ENCODE assay signal across 15 cellular contexts in the genomic region with DNA sequence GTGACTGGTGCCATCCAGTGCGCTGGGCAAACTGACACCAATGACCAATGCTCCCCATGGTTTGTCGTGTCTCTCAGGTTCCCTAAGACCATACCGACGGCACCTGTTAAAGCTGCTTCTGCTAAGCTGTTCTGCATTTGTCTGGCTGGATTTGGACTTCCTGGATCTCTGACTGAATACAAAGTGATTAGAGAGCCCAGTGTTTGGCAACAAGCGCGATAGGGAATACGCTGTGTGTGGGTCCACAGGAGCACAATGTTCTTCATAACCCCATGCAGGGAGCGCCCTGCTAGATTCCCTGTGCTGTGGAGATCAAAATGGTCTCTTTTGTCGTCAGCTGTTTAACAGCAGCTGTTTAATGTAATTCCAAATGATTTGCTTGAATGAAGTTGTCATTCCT. TPM values are rescaled to one million over a fixed set of nuclear protein-coding genes. Genes with fewer than 3 reads are reported as not detected.
DNase-seq lines count a peak whose midpoint lies in the region; ATAC-seq lines count a peak whose summit lies in the region.
"Had no signal": no experiment of that assay in that cellular context is flagged by ENCODE, and none has a peak within 500 bp of the region (broad histone marks: within the 10 kb centered on the region; RNA-seq: fewer than 3 reads in every experiment).

No MANE protein-coding gene starts in this region.

- peak overlapping the region in 2 of 3 donors; percentile 13 to 46 for H3K9ac ChIP-seq in skeletal muscle tissue (ENCODE audit: low read depth in 1 of 3, low read length in 3 of 3)
- H3K9ac ChIP-seq: SK-N-SH had no signal

- no peak overlapping the region for H3K27ac ChIP-seq in skeletal muscle tissue (ENCODE audit: low read depth, low read length)
- H3K27ac ChIP-seq: C4-2B, HL-60 had no signal

- DNase-seq in Right ventricle myocardium superior (no peak), left cardiac atrium (no peak), NCI-H69 (lab: John Stamatoyannopoulos, UW) (peak; percentile 65), myocyte (ENCODE audit: low read depth) (peak; percentile 12), H7 (no peak)
- DNase-seq: NCI-H526 treated with DMSO at 0.1 percent for 48 hours, SK-N-SH, T-cell had no signal

- ATAC-seq in Right ventricle myocardium superior (ENCODE audit: poor library complexity): peak; percentile 70
- no peak for ATAC-seq in left cardiac atrium
- ATAC-seq in GM19351 (IDR thresholded peaks at IDR 0.05; ENCODE audit: unreplicated experiment): no peak
- no peak for ATAC-seq in GM19452 (IDR thresholded peaks at IDR 0.05; ENCODE audit: unreplicated experiment)
- ATAC-seq: Panc1, T-cell had no signal

- intact Hi-C loops in Right ventricle myocardium superior (cut with DNase I) (no loop called here), left cardiac atrium (cut with DNase I) (no loop called here)

- H3K9me3 ChIP-seq in skeletal muscle tissue (ENCODE audit: control insufficient read depth in 3 of 3, low read length in 3 of 3): no peaks in the 10 kb centered on the region
- H3K9me3 ChIP-seq: SK-N-SH had no signal

- H3K4me3 ChIP-seq in skeletal muscle tissue (ENCODE audit: low read length in 3 of 3) (peak overlapping the region in 1 of 3 donors; percentile 4), H7 (ENCODE audit: insufficient read depth, low read depth, low read length) (no peak overlapping the region)
- H3K4me3 ChIP-seq: GM23338 had no signal

- H3K36me3 ChIP-seq in skeletal muscle tissue (ENCODE audit: control insufficient read depth in 3 of 3, insufficient read depth in 3 of 3, low read length in 3 of 3) (no peaks in the 10 kb centered on the region), H7 (replicated peaks; ENCODE audit: control insufficient read depth, insufficient read depth, low read length) (no peaks in the 10 kb centered on the region)

- H3K27me3 ChIP-seq in skeletal muscle tissue (ENCODE audit: control insufficient read depth in 3 of 3, insufficient read depth in 3 of 3, low read length in 3 of 3): no peaks in the 10 kb centered on the region
- H3K27me3 ChIP-seq in H7 (ENCODE audit: control insufficient read depth, insufficient read depth, low read length): no peaks in the 10 kb centered on the region

- H3K4me1 ChIP-seq in skeletal muscle tissue (ENCODE audit: control insufficient read depth in 3 of 3, insufficient read depth in 3 of 3, low read length in 3 of 3): peaks cover 0 to 9% (median 2%) of the 10 kb centered on the region in 3 donors

RNA-seq across cellular contexts. Expression of a gene that starts 26.0 kb away (rescaled TPM):
- total RNA-seq in Right ventricle myocardium superior (45.5 TPM), left cardiac atrium (10 to 100 TPM; 17.5 to 29.5 TPM), myocyte (0.16 and 1.3 TPM in 2 replicates), skeletal muscle tissue (25.1 TPM)
- polyA plus RNA-seq in myocyte (2012): 0.14 TPM
- total RNA-seq in H7 (2014; rRNA removed; shearing (Covaris generic)): 2.3 and 2.4 TPM in 2 replicates

Comparison
In these comparisons a context has a peak if more than half of its experiments do, and no peak if none do; other contexts are left out.
1. DNase-seq: peak in NCI-H69 (single experiment) and myocyte (single experiment); none in Right ventricle myocardium superior (single experiment), left cardiac atrium (single experiment) and H7 (single experiment).